8 cellular contexts compared by ENCODE assay signal in the genomic region with DNA sequence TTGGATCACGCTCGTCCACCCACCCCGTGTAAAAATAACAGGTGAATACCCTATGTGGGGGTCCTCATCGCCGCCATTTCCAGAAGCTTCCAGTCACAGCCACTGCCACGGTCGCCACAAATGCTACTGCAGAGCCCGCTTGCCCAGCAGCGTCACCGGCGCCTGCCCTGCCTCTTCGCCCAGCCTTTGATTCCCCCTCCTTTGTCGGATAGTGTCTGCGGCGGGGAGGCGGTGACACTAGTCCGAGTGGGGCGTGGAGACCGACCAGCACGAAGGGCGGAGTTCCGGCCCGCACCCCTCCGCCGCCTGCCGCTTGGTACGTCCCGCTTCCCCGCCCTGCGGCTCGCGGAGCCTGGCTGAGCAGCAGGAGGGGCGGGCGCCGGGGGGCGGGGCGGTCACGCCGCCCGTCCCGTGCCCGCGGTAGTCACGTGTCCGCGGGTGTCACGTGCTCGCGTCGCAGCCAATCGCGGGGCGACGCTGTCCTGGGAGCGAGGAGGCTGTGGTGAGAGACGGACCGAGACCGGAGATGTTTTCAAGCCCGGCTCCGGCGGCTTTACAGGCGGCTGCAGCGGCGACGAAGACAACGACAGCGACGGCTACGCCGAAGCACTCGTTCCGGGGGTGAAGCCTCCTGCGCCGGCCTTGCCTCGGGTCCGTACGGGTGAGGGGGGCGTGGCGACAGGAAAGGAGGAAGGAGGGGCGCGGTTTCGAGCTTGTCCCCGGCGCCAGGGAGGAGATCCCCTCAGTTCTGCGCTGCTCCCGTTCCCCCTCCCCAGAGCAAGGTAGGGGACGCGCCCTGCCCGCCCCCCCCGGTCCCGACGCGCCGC. TPM values are rescaled to one million over a fixed set of nuclear protein-coding genes. Genes with fewer than 3 reads are reported as not detected.
DNase-seq lines count a peak whose midpoint lies in the region; ATAC-seq and TF ChIP-seq lines count a peak whose summit lies in the region.

A gene (plus strand): TSS at position 467 of the 827 bp plus-strand sequence. CDS start 45,652 bp downstream, outside the sequence.

- TF ChIP-seq CTCF in PC-9 (conservative IDR thresholded peaks at IDR 0.05) = no peak

- peak within 1 kb of the TSS; percentile 95 for H2AFZ ChIP-seq in PC-9

- H3K27ac ChIP-seq in PC-9 (peak within 1 kb of the TSS; percentile 90), mucosa of rectum (ENCODE audit: low read depth in 2 of 2, low read length in 2 of 2) (peak within 1 kb of the TSS; percentile 98 to 100)

- TF ChIP-seq POLR2A in erythroblast (IDR thresholded peaks at IDR 0.05; ENCODE audit: low read length) = peak; percentile 83

- POLR2A ChIA-PET in PC-9 (lab: Charles Lee; ENCODE audit: unreplicated experiment) = interaction anchor here (0.6 to 1.0 kb wide), 4 partner anchors 40 to 1389 kb away, joined by 5 to 18 read pairs (median 14); a partner anchor contains a TSS

- H3K36me3 ChIP-seq in PC-9 (ENCODE audit: low read depth) = peaks cover 7% of the 10 kb centered on the region; the same call in 1 of the 2 replicates
- H3K36me3 ChIP-seq in mucosa of rectum (ENCODE audit: control insufficient read depth in 2 of 2, insufficient read depth in 2 of 2, low read length in 2 of 2) = peaks cover 6 to 21% of the 10 kb centered on the region in 2 donors

- peak within 1 kb of the TSS; percentile 87 for H3K4me2 ChIP-seq in PC-9

- peak within 1 kb of the TSS; percentile 91 to 98 for H3K9ac ChIP-seq in mucosa of rectum (ENCODE audit: low read depth in 1 of 2, low read length in 2 of 2)

- H3K27me3 ChIP-seq in PC-9 (ENCODE audit: insufficient read depth, low read depth) = no peaks in the 10 kb centered on the region
- no peaks in the 10 kb centered on the region for H3K27me3 ChIP-seq in mucosa of rectum (ENCODE audit: control insufficient read depth in 2 of 2, insufficient read depth in 2 of 2, low read length in 2 of 2)

- in situ Hi-C loops in KBM-7 (cut with MboI; ENCODE audit: low pct_unique_long_range_greater_than_20kb, low sequenced_read_pairs) = no loop called here

- H3K9me3 ChIP-seq in PC-9 (ENCODE audit: insufficient read depth, low read depth) (no peaks in the 10 kb centered on the region), mucosa of rectum (ENCODE audit: control insufficient read depth in 2 of 2, low read length in 2 of 2) (no peaks in the 10 kb centered on the region)

- CTCF ChIA-PET in PC-9 (lab: Charles Lee) = interaction anchor here (0.6 kb wide), 2 partner anchors 19 to 35 kb away, joined by 3 to 4 read pairs; no protein-coding TSS in a partner anchor

- peaks cover 31% of the 10 kb centered on the region; the same call in 1 of the 2 replicates for H4K20me1 ChIP-seq in PC-9 (ENCODE audit: insufficient read depth)

- DNase-seq in DMS153 treated with DMSO at 0.1 percent for 48 hours (lab: John Stamatoyannopoulos, UW; ENCODE audit: unreplicated experiment) (peak; percentile 69), KBM-7 (peak; percentile 98), PC-9 (peak; percentile 85 to 100), erythroblast (lab: John Stamatoyannopoulos, UW) (peak; percentile 100)
- peak; percentile 99 for DNase-seq in activated T-cell treated with anti-CD3 and anti-CD28 coated beads, Interleukin-2, amount 50 U/mL, for 1 hour
- peak; percentile 85 to 97 for DNase-seq in stimulated activated CD8-positive, alpha-beta memory T cell treated with anti-CD3 and anti-CD28 coated beads, Interleukin-4, amount 100 ng/mL, for 4 hours (ENCODE audit: low read depth in 2 of 2, low spot score in 1 of 2)

- intact Hi-C loops in PC-9 (cut with micrococcal nuclease; ENCODE audit: unreplicated experiment) = loop anchor here (1.0 to 10.0 kb wide), 7 partner anchors 19 to 548 kb away; a partner anchor contains a TSS

- peaks cover 46% of the 10 kb centered on the region for H3F3A ChIP-seq in PC-9 (ENCODE audit: insufficient read depth, low read depth)

- H3K9me2 ChIP-seq in PC-9 (ENCODE audit: insufficient read depth) = no peaks in the 10 kb centered on the region

- H3K4me1 ChIP-seq in PC-9 (replicated peaks; ENCODE audit: insufficient read depth) = peaks cover 65% of the 10 kb centered on the region
- peaks cover 25 to 44% of the 10 kb centered on the region in 2 donors for H3K4me1 ChIP-seq in mucosa of rectum (ENCODE audit: control insufficient read depth in 2 of 2, insufficient read depth in 2 of 2, low read length in 2 of 2)

- H3K79me2 ChIP-seq in PC-9 (ENCODE audit: low read depth) = peaks cover 58% of the 10 kb centered on the region

- peak; percentile 69 for ATAC-seq in GM21723 (IDR thresholded peaks at IDR 0.05; ENCODE audit: unreplicated experiment)

- H3K4me3 ChIP-seq in PC-9 = peak within 1 kb of the TSS; percentile 80
- peak within 1 kb of the TSS; percentile 91 to 92 for H3K4me3 ChIP-seq in mucosa of rectum (ENCODE audit: low read length in 2 of 2)

- no TSS peak for BruUV-seq in PC-9 (replicated peaks; lab: Mats Ljungman, UMichigan)

RNA-seq across cellular contexts. Expression of the gene that starts here (rescaled TPM):
- total RNA-seq in PC-9 (2021) = 26.9 and 31.6 TPM in 2 replicates

Comparison
In these comparisons a context has a peak if more than half of its experiments do, and no peak if none do; other contexts are left out.
1. Peak in every context shown above with its lines: DNase-seq, ATAC-seq, H3K4me3 ChIP-seq and H3K27ac ChIP-seq.